ENCODE assay signal across 1 cellular context in the genomic region with DNA sequence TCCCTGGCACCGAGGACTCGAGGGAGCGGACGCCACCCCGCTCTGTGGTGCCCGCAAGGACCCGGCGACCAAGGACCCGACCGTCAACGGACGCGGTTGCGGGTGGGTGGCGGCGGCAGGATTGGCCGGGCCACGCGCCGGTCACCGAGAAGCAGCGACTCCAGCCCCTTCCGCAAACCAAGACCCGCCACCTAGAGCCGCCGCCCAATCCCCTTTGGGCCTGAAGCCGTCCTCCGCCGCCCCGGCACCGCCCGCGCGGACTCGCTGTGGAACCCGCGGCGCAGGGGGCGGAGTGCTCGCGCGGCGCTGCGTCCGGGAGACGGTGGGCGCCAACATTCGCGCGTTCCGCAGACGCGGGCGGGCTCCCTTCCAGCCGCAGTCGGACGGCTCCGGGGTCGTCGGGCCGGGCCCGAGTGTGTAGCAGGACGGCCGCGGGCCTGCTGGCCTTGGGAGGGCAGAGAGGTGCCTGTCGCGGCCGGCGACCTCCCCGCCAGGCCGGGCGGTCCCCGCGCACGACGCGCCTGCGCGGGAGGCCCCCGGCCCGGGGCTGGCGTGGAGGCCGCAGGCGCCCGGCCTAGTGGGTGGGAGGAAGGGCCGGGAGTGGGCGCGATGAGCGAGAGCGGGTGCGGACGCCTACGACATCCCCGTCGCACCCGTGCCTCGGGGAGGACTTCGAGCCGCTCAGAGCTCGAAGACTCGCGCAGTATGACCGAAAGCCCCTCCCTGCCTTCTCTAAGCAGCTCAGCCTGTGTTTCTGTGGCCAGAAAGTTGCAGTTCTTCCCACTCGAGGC.
TF ChIP-seq lines count a peak whose summit lies in the region.

A gene (plus strand): TSS at position 258 of the 791 bp plus-strand sequence. CDS start 893 bp downstream, outside the sequence.
A gene with protein sequence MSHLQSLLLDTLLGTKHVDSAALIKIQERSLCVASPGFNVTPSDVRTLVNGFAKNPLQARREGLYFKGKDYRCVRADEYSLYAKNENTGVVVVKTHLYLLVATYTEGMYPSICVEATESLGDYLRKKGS (minus strand): TSS at position 123 of the 791 bp plus-strand sequence. CDS start 799 bp downstream, outside the sequence.

TF ChIP-seq in HCT116, 20 proteins besides CTCF, POLR2A, EP300 and RAD21 (continued from another document):
- TF ChIP-seq, protein P1, sequence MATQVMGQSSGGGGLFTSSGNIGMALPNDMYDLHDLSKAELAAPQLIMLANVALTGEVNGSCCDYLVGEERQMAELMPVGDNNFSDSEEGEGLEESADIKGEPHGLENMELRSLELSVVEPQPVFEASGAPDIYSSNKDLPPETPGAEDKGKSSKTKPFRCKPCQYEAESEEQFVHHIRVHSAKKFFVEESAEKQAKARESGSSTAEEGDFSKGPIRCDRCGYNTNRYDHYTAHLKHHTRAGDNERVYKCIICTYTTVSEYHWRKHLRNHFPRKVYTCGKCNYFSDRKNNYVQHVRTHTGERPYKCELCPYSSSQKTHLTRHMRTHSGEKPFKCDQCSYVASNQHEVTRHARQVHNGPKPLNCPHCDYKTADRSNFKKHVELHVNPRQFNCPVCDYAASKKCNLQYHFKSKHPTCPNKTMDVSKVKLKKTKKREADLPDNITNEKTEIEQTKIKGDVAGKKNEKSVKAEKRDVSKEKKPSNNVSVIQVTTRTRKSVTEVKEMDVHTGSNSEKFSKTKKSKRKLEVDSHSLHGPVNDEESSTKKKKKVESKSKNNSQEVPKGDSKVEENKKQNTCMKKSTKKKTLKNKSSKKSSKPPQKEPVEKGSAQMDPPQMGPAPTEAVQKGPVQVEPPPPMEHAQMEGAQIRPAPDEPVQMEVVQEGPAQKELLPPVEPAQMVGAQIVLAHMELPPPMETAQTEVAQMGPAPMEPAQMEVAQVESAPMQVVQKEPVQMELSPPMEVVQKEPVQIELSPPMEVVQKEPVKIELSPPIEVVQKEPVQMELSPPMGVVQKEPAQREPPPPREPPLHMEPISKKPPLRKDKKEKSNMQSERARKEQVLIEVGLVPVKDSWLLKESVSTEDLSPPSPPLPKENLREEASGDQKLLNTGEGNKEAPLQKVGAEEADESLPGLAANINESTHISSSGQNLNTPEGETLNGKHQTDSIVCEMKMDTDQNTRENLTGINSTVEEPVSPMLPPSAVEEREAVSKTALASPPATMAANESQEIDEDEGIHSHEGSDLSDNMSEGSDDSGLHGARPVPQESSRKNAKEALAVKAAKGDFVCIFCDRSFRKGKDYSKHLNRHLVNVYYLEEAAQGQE (IDR thresholded peaks at IDR 0.05; ENCODE audit: low read depth): no peak
- TF ChIP-seq ZFX (IDR thresholded peaks at IDR 0.05) (peak; percentile 99), TCF7L2 (IDR thresholded peaks at IDR 0.05; ENCODE audit: borderline replicate concordance, extremely low read depth, insufficient read depth, insufficient read length) (peak; percentile 29), JUND (IDR thresholded peaks at IDR 0.05) (no peak), ZNF274 (IDR thresholded peaks at IDR 0.05; ENCODE audit: low read depth, low read length) (no peak), POLR2AphosphoS5 (IDR thresholded peaks at IDR 0.05; ENCODE audit: low read depth, low read length) (peak; percentile 81), SP1 (IDR thresholded peaks at IDR 0.05; ENCODE audit: low read depth) (peak; percentile 48; the same call in 1 of the 2 replicates), SIN3A (IDR thresholded peaks at IDR 0.05; ENCODE audit: low read depth) (peak; percentile 69; the same call in 1 of the 2 replicates)
- TF ChIP-seq, protein P2, sequence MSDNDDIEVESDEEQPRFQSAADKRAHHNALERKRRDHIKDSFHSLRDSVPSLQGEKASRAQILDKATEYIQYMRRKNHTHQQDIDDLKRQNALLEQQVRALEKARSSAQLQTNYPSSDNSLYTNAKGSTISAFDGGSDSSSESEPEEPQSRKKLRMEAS (IDR thresholded peaks at IDR 0.05): peak; percentile 80
- TF ChIP-seq, protein P3, sequence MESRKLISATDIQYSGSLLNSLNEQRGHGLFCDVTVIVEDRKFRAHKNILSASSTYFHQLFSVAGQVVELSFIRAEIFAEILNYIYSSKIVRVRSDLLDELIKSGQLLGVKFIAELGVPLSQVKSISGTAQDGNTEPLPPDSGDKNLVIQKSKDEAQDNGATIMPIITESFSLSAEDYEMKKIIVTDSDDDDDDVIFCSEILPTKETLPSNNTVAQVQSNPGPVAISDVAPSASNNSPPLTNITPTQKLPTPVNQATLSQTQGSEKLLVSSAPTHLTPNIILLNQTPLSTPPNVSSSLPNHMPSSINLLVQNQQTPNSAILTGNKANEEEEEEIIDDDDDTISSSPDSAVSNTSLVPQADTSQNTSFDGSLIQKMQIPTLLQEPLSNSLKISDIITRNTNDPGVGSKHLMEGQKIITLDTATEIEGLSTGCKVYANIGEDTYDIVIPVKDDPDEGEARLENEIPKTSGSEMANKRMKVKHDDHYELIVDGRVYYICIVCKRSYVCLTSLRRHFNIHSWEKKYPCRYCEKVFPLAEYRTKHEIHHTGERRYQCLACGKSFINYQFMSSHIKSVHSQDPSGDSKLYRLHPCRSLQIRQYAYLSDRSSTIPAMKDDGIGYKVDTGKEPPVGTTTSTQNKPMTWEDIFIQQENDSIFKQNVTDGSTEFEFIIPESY (IDR thresholded peaks at IDR 0.05; ENCODE audit: extremely low read depth, insufficient replicate concordance, low read length): no peak
- TF ChIP-seq, protein P4, sequence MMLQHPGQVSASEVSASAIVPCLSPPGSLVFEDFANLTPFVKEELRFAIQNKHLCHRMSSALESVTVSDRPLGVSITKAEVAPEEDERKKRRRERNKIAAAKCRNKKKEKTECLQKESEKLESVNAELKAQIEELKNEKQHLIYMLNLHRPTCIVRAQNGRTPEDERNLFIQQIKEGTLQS (IDR thresholded peaks at IDR 0.05): no peak
